8 cellular contexts compared by ENCODE assay signal in genomic region chr17:75260679-75261335, GRCh38. TPM values are rescaled to one million over a fixed set of nuclear protein-coding genes. Genes with fewer than 3 reads are reported as not detected.
DNase-seq lines count a peak whose midpoint lies in the region; ATAC-seq and TF ChIP-seq lines count a peak whose summit lies in the region.

No MANE protein-coding gene starts in this region.

- ATAC-seq in GM18909 (IDR thresholded peaks at IDR 0.05; ENCODE audit: poor library complexity, unreplicated experiment) (peak; percentile 40), HG03095 (IDR thresholded peaks at IDR 0.05; ENCODE audit: unreplicated experiment) (peak; percentile 18), activated B cell treated with CpG ODN at 0.5 μM for 24 hours (ENCODE audit: low read depth) (peak; percentile 6), GM19324 (IDR thresholded peaks at IDR 0.05; ENCODE audit: low FRiP score, unreplicated experiment) (no peak), GM21381 (IDR thresholded peaks at IDR 0.05; ENCODE audit: unreplicated experiment) (no peak)

- H3K27me3 ChIP-seq in esophagus muscularis mucosa (no peaks in the 10 kb centered on the region), parathyroid adenoma (ENCODE audit: control insufficient read depth, insufficient read depth, low read length) (no peaks in the 10 kb centered on the region)

- POLR2A ChIA-PET in activated B cell treated with CpG ODN at 0.5 μM for 24 hours (lab: Charles Lee), result interaction anchor here (0.6 to 4.2 kb wide), 30 partner anchors 11 to 636 kb away, joined by 3 to 110 read pairs (median 8); partner anchors contain the start of genes GRB2, JPT1, MIF4GD and MRPL58

- TF ChIP-seq CTCF in activated B cell treated with CpG ODN at 0.5 μM for 24 hours (IDR thresholded peaks at IDR 0.05), result no peak
- TF ChIP-seq CTCF in esophagus muscularis mucosa (IDR thresholded peaks at IDR 0.05), result no peak
- no peak for TF ChIP-seq CTCF in parathyroid adenoma (IDR thresholded peaks at IDR 0.05)

- H3K79me2 ChIP-seq in parathyroid adenoma, result peaks cover 54% of the 10 kb centered on the region

- CTCF ChIA-PET in activated B cell treated with CpG ODN at 0.5 μM for 24 hours (lab: Charles Lee), result interaction anchor here (0.6 to 3.4 kb wide), 10 partner anchors 10 to 493 kb away, joined by 3 to 28 read pairs (median 6); partner anchors contain the start of genes MIF4GD and SLC25A19

- H3K4me2 ChIP-seq in parathyroid adenoma (ENCODE audit: low read length), result peak overlapping the region; percentile 97

- DNase-seq in activated B cell treated with CpG ODN at 0.5 μM for 24 hours (no peak), esophagus muscularis mucosa (ENCODE audit: extremely low spot score) (no peak), NCI-H82 treated with DMSO at 0.1 percent for 48 hours (lab: John Stamatoyannopoulos, UW; ENCODE audit: unreplicated experiment) (no peak)

- peak overlapping the region; percentile 92 for H2AFZ ChIP-seq in parathyroid adenoma

- no peak for TF ChIP-seq EP300 in esophagus muscularis mucosa (IDR thresholded peaks at IDR 0.05)

- peak overlapping the region; percentile 99 for H3K4me3 Mint-ChIP-seq in activated B cell treated with CpG ODN at 0.5 μM for 24 hours

- 7% methylated on average over 15 of the region's 31 CpGs for WGBS in esophagus muscularis mucosa

- H3K9me3 ChIP-seq in esophagus muscularis mucosa (no peaks in the 10 kb centered on the region), parathyroid adenoma (ENCODE audit: control insufficient read depth, low read length) (no peaks in the 10 kb centered on the region)

- H3K36me3 ChIP-seq in esophagus muscularis mucosa (peaks cover 18 to 30% (median 26%) of the 10 kb centered on the region in 4 donors), parathyroid adenoma (ENCODE audit: control insufficient read depth, insufficient read depth, low read length) (no peaks in the 10 kb centered on the region)

- peak overlapping the region; percentile 87 to 97 (median 92) for H3K27ac ChIP-seq in esophagus muscularis mucosa (replicated peaks in 1 of 4)
- peak overlapping the region; percentile 98 for H3K27ac ChIP-seq in parathyroid adenoma

- H3K27me3 Mint-ChIP-seq in activated B cell treated with CpG ODN at 0.5 μM for 24 hours, result no peaks in the 10 kb centered on the region

- H3K4me3 ChIP-seq in esophagus muscularis mucosa (peak overlapping the region; percentile 78 to 95 (median 88)), parathyroid adenoma (ENCODE audit: low read depth, low read length) (peak overlapping the region; percentile 95)

- peaks cover 63% of the 10 kb centered on the region for H3K4me1 Mint-ChIP-seq in activated B cell treated with CpG ODN at 0.5 μM for 24 hours

- peak overlapping the region; percentile 92 for H3K9ac ChIP-seq in parathyroid adenoma

- intact Hi-C loops in activated B cell treated with CpG ODN at 0.5 μM for 24 hours (cut with micrococcal nuclease), result loop anchor here (1.0 to 10.0 kb wide), 9 partner anchors 9 to 214 kb away; partner anchors contain the start of genes ATP5PD, GRB2, KCTD2 and SLC25A19
- intact Hi-C loops in esophagus muscularis mucosa (cut with DNase I), result no loop called here

- peak overlapping the region; percentile 99 for H3K27ac Mint-ChIP-seq in activated B cell treated with CpG ODN at 0.5 μM for 24 hours

- H3K4me1 ChIP-seq in esophagus muscularis mucosa (peaks cover 29 to 46% (median 38%) of the 10 kb centered on the region in 4 donors), parathyroid adenoma (peaks cover 16% of the 10 kb centered on the region)

- TF ChIP-seq POLR2A in esophagus muscularis mucosa (IDR thresholded peaks at IDR 0.05; ENCODE audit: low read depth), result no peak

- H3K9me3 Mint-ChIP-seq in activated B cell treated with CpG ODN at 0.5 μM for 24 hours, result no peaks in the 10 kb centered on the region

- H3K36me3 Mint-ChIP-seq in activated B cell treated with CpG ODN at 0.5 μM for 24 hours (ENCODE audit: low read depth), result peaks cover 46% of the 10 kb centered on the region

RNA-seq across cellular contexts. Expression of gene GGA3, which starts 0.6 kb away (rescaled TPM):
- total RNA-seq in activated B cell treated with CpG ODN at 0.5 μM for 24 hours, result 116 and 119 TPM in 2 replicates
- total RNA-seq in esophagus muscularis mucosa, result 10 to 100 TPM; 14.6 to 31.4 (median 21.2) TPM

RNA-seq across cellular contexts. Expression of gene MRPS7, which starts 0.9 kb away (rescaled TPM):
- total RNA-seq in activated B cell treated with CpG ODN at 0.5 μM for 24 hours (67.6 and 71.3 TPM in 2 replicates), esophagus muscularis mucosa (10 to 100 TPM; 37.8 to 40.6 (median 39.1) TPM)

RNA-seq across cellular contexts. Expression of gene MIF4GD, which starts 10.2 kb away (rescaled TPM):
- total RNA-seq in activated B cell treated with CpG ODN at 0.5 μM for 24 hours (50.8 and 55.2 TPM in 2 replicates), esophagus muscularis mucosa (10 to 100 TPM; 42.4 to 52.0 (median 44.8) TPM)

RNA-seq across cellular contexts. Expression of gene SLC25A19, which starts 28.4 kb away (rescaled TPM):
- total RNA-seq in activated B cell treated with CpG ODN at 0.5 μM for 24 hours (87.6 and 96.7 TPM in 2 replicates), esophagus muscularis mucosa (10 to 100 TPM in 3 of 4 donors, 1 to 10 TPM in 1; 9.6 to 17.5 (median 15.2) TPM)

RNA-seq across cellular contexts. Expression of gene NUP85, which starts 55.3 kb away (rescaled TPM):
- total RNA-seq in activated B cell treated with CpG ODN at 0.5 μM for 24 hours, result 103 and 107 TPM in 2 replicates
- total RNA-seq in esophagus muscularis mucosa, result 10 to 100 TPM; 20.4 to 32.4 (median 23.3) TPM

Comparison
In these comparisons a context has a peak if more than half of its experiments do, and no peak if none do; other contexts are left out.
1. ATAC-seq: peak in GM18909 (single experiment), HG03095 (single experiment) and activated B cell treated with CpG ODN at 0.5 μM for 24 hours (single experiment); none in GM19324 (single experiment) and GM21381 (single experiment).